Comparison of ENCODE assay signal across 17 cellular contexts in the genomic region with DNA sequence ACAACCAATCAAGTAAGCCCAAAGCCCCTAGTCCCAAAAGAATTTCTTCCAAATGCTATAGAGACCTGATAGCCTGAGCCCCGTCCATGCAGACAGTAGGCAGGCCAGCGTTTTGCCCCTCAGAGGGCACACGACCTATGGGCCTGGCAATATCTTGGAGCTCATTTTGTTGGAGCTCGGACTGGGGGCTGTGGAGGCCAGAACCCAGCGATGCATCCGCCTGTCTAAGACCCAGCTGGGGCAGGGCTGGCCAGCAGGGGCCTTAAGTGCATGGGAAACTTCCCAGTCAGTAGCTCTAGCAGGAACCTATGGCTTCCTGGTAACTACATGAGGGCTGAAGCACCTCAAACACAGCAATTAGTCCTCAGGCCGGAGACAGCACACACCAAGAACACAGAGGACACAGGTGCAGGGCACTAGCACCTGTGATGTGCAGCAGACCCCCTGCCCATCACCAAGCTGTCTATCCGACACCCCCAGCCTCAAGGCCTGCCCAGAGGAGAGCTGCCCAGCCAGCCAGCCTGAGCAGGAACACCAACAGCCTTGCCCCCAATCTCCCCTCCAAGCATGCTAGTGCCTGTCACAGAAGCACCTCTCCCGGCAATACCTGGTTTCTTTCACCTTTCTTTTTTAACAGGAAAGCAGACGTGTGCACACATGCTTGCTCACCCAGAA. TPM values are rescaled to one million over a fixed set of nuclear protein-coding genes. Genes with fewer than 3 reads are reported as not detected.
DNase-seq lines count a peak whose midpoint lies in the region; ATAC-seq, FAIRE-seq and TF ChIP-seq lines count a peak whose summit lies in the region.
"Had no signal": no experiment of that assay in that cellular context is flagged by ENCODE, and none has a peak within 500 bp of the region (broad histone marks: within the 10 kb centered on the region; RNA-seq: fewer than 3 reads in every experiment).

No MANE protein-coding gene starts in this region.

- H3K36me3 ChIP-seq in naive thymus-derived CD4-positive, alpha-beta T cell (ENCODE audit: control insufficient read depth in 2 of 3, insufficient read depth in 3 of 3, low read length in 3 of 3), result peaks cover 0 to 63% (median 0%) of the 10 kb centered on the region in 3 experiments
- H3K36me3 ChIP-seq in upper lobe of right lung, result no peaks in the 10 kb centered on the region
- H3K36me3 ChIP-seq: HAP-1 had no signal

- no peaks in the 10 kb centered on the region for H3K9me3 Mint-ChIP-seq in activated naive CD8-positive, alpha-beta T cell treated with anti-CD3 and anti-CD28 coated beads, Interleukin-2, amount 10 ng/mL, durations not matched to agents 7 days and 5 days
- H3K9me3 Mint-ChIP-seq in activated naive CD8-positive, alpha-beta T cell treated with anti-CD3 and anti-CD28 coated beads, Interleukin-2, amount 50 U/mL, for 24 hours, result no peaks in the 10 kb centered on the region
- H3K9me3 Mint-ChIP-seq in naive thymus-derived CD4-positive, alpha-beta T cell, result peaks cover 0 to 1% (median 0%) of the 10 kb centered on the region in 11 donors
- H3K9me3 Mint-ChIP-seq in activated CD8-positive, alpha-beta memory T cell treated with anti-CD3 and anti-CD28 coated beads, Interleukin-2, amount 10 ng/mL, durations not matched to agents 7 days and 5 days (ENCODE audit: low read depth), result no peaks in the 10 kb centered on the region

- peaks cover 0 to 22% of the 10 kb centered on the region in 2 donors for H3K4me1 ChIP-seq in naive thymus-derived CD4-positive, alpha-beta T cell (ENCODE audit: control insufficient read depth in 2 of 2, insufficient read depth in 2 of 2, low read length in 2 of 2)
- peaks cover 7% of the 10 kb centered on the region for H3K4me1 ChIP-seq in upper lobe of right lung
- H3K4me1 ChIP-seq: HAP-1 had no signal

- H3K27ac Mint-ChIP-seq in activated naive CD8-positive, alpha-beta T cell treated with anti-CD3 and anti-CD28 coated beads, Interleukin-2, amount 10 ng/mL, durations not matched to agents 7 days and 5 days, result peak overlapping the region; percentile 43
- H3K27ac Mint-ChIP-seq in activated naive CD8-positive, alpha-beta T cell treated with anti-CD3 and anti-CD28 coated beads, Interleukin-2, amount 50 U/mL, for 24 hours, result no peak overlapping the region
- peak overlapping the region in 5 of 9 donors; percentile 17 to 77 (median 56) for H3K27ac Mint-ChIP-seq in naive thymus-derived CD4-positive, alpha-beta T cell
- H3K27ac Mint-ChIP-seq in activated CD8-positive, alpha-beta memory T cell treated with anti-CD3 and anti-CD28 coated beads, Interleukin-2, amount 10 ng/mL, durations not matched to agents 7 days and 5 days, result no peak overlapping the region

- no peak for TF ChIP-seq POLR2A in H54 (IDR thresholded peaks at IDR 0.05; ENCODE audit: low read depth, low read length)

- CTCF ChIA-PET in naive thymus-derived CD4-positive, alpha-beta T cell (lab: Charles Lee), result interaction anchor here (0.7 kb wide), 1 partner anchor 181 kb away, joined by 3 read pairs; no protein-coding TSS in a partner anchor
- CTCF ChIA-PET in activated CD8-positive, alpha-beta memory T cell treated with anti-CD3 and anti-CD28 coated beads, Interleukin-2, amount 10 ng/mL, durations not matched to agents 7 days and 5 days (lab: Charles Lee), result interaction anchor here (1.0 kb wide), 1 partner anchor 12 kb away, joined by 3 read pairs; no protein-coding TSS in a partner anchor

- peaks cover 11% of the 10 kb centered on the region for H3K36me3 Mint-ChIP-seq in activated naive CD8-positive, alpha-beta T cell treated with anti-CD3 and anti-CD28 coated beads, Interleukin-2, amount 10 ng/mL, durations not matched to agents 7 days and 5 days
- peaks cover 8% of the 10 kb centered on the region for H3K36me3 Mint-ChIP-seq in activated naive CD8-positive, alpha-beta T cell treated with anti-CD3 and anti-CD28 coated beads, Interleukin-2, amount 50 U/mL, for 24 hours (ENCODE audit: low read depth)
- H3K36me3 Mint-ChIP-seq in naive thymus-derived CD4-positive, alpha-beta T cell, result peaks cover 0 to 37% (median 0%) of the 10 kb centered on the region in 5 donors
- no peaks in the 10 kb centered on the region for H3K36me3 Mint-ChIP-seq in activated CD8-positive, alpha-beta memory T cell treated with anti-CD3 and anti-CD28 coated beads, Interleukin-2, amount 10 ng/mL, durations not matched to agents 7 days and 5 days

- intact Hi-C loops in naive thymus-derived CD4-positive, alpha-beta T cell (cut with micrococcal nuclease), result no loop called here
- intact Hi-C loops in upper lobe of right lung (cut with DNase I), result no loop called here
- intact Hi-C loops in left colon (cut with DNase I, micrococcal nuclease), result no loop called here

- no peak for FAIRE-seq in H54 (lab: Jason Lieb, UNC)
- FAIRE-seq: GM12878, HepG2, HTR-8/SVneo had no signal

- DNase-seq in activated naive CD8-positive, alpha-beta T cell treated with anti-CD3 and anti-CD28 coated beads, Interleukin-2, amount 10 ng/mL, durations not matched to agents 7 days and 5 days, result no peak
- DNase-seq in activated naive CD8-positive, alpha-beta T cell treated with anti-CD3 and anti-CD28 coated beads, Interleukin-2, amount 50 U/mL, for 24 hours, result no peak
- DNase-seq in epithelial cell of esophagus (ENCODE audit: low read depth) (peak; percentile 18), upper lobe of right lung (peak; percentile 44), H54 (ENCODE audit: insufficient read length, low spot score) (no peak), left colon (no peak)
- DNase-seq in naive thymus-derived CD4-positive, alpha-beta T cell, result no peak
- DNase-seq in activated CD8-positive, alpha-beta memory T cell treated with anti-CD3 and anti-CD28 coated beads, Interleukin-2, amount 10 ng/mL, durations not matched to agents 7 days and 5 days, result no peak
- DNase-seq: ACHN; C1 segment of cervical spinal cord; CD4-positive, alpha-beta memory T cell; DMS79; GOT3 had no signal

- no peaks in the 10 kb centered on the region for H3K27me3 ChIP-seq in naive thymus-derived CD4-positive, alpha-beta T cell (ENCODE audit: control insufficient read depth in 2 of 2, insufficient read depth in 2 of 2, low read length in 2 of 2)
- no peaks in the 10 kb centered on the region for H3K27me3 ChIP-seq in upper lobe of right lung

- H3K4me3 Mint-ChIP-seq in activated naive CD8-positive, alpha-beta T cell treated with anti-CD3 and anti-CD28 coated beads, Interleukin-2, amount 10 ng/mL, durations not matched to agents 7 days and 5 days, result no peak overlapping the region
- H3K4me3 Mint-ChIP-seq in activated naive CD8-positive, alpha-beta T cell treated with anti-CD3 and anti-CD28 coated beads, Interleukin-2, amount 50 U/mL, for 24 hours, result no peak overlapping the region
- H3K4me3 Mint-ChIP-seq in naive thymus-derived CD4-positive, alpha-beta T cell, result no peak overlapping the region
- H3K4me3 Mint-ChIP-seq in activated CD8-positive, alpha-beta memory T cell treated with anti-CD3 and anti-CD28 coated beads, Interleukin-2, amount 10 ng/mL, durations not matched to agents 7 days and 5 days, result no peak overlapping the region
- H3K4me3 Mint-ChIP-seq: CD4-positive, alpha-beta memory T cell had no signal

- H3K4me3 ChIP-seq in epithelial cell of esophagus (ENCODE audit: low read length) (no peak overlapping the region), upper lobe of right lung (no peak overlapping the region)
- no peak overlapping the region for H3K4me3 ChIP-seq in naive thymus-derived CD4-positive, alpha-beta T cell (ENCODE audit: low read length)
- H3K4me3 ChIP-seq: GM12878, HAP-1 had no signal

- H3K4me1 Mint-ChIP-seq in activated naive CD8-positive, alpha-beta T cell treated with anti-CD3 and anti-CD28 coated beads, Interleukin-2, amount 10 ng/mL, durations not matched to agents 7 days and 5 days, result peaks cover 22% of the 10 kb centered on the region
- peaks cover 25% of the 10 kb centered on the region for H3K4me1 Mint-ChIP-seq in activated naive CD8-positive, alpha-beta T cell treated with anti-CD3 and anti-CD28 coated beads, Interleukin-2, amount 50 U/mL, for 24 hours
- peaks cover 18 to 68% (median 45%) of the 10 kb centered on the region in 7 donors for H3K4me1 Mint-ChIP-seq in naive thymus-derived CD4-positive, alpha-beta T cell
- H3K4me1 Mint-ChIP-seq in activated CD8-positive, alpha-beta memory T cell treated with anti-CD3 and anti-CD28 coated beads, Interleukin-2, amount 10 ng/mL, durations not matched to agents 7 days and 5 days, result peaks cover 11% of the 10 kb centered on the region

- POLR2A ChIA-PET in activated naive CD8-positive, alpha-beta T cell treated with anti-CD3 and anti-CD28 coated beads, Interleukin-2, amount 10 ng/mL, durations not matched to agents 7 days and 5 days (lab: Charles Lee), result no interaction called here
- POLR2A ChIA-PET in naive thymus-derived CD4-positive, alpha-beta T cell (lab: Charles Lee), result no interaction called here

- H3K27me3 Mint-ChIP-seq in activated naive CD8-positive, alpha-beta T cell treated with anti-CD3 and anti-CD28 coated beads, Interleukin-2, amount 10 ng/mL, durations not matched to agents 7 days and 5 days, result no peaks in the 10 kb centered on the region
- no peaks in the 10 kb centered on the region for H3K27me3 Mint-ChIP-seq in activated naive CD8-positive, alpha-beta T cell treated with anti-CD3 and anti-CD28 coated beads, Interleukin-2, amount 50 U/mL, for 24 hours
- no peaks in the 10 kb centered on the region for H3K27me3 Mint-ChIP-seq in naive thymus-derived CD4-positive, alpha-beta T cell
- H3K27me3 Mint-ChIP-seq in activated CD8-positive, alpha-beta memory T cell treated with anti-CD3 and anti-CD28 coated beads, Interleukin-2, amount 10 ng/mL, durations not matched to agents 7 days and 5 days, result no peaks in the 10 kb centered on the region
- H3K27me3 Mint-ChIP-seq: CD4-positive, alpha-beta memory T cell had no signal

- H3K9me3 ChIP-seq in naive thymus-derived CD4-positive, alpha-beta T cell (ENCODE audit: control insufficient read depth in 2 of 3, low read length in 3 of 3), result no peaks in the 10 kb centered on the region
- no peaks in the 10 kb centered on the region for H3K9me3 ChIP-seq in upper lobe of right lung
- H3K9me3 ChIP-seq: HAP-1 had no signal

- ATAC-seq in activated naive CD8-positive, alpha-beta T cell treated with anti-CD3 and anti-CD28 coated beads, Interleukin-2, amount 10 ng/mL, durations not matched to agents 7 days and 5 days (ENCODE audit: low read depth), result no peak
- ATAC-seq in activated naive CD8-positive, alpha-beta T cell treated with anti-CD3 and anti-CD28 coated beads, Interleukin-2, amount 50 U/mL, for 24 hours, result no peak
- ATAC-seq in naive thymus-derived CD4-positive, alpha-beta T cell, result no peak
- ATAC-seq in upper lobe of right lung, result no peak
- no peak for ATAC-seq in left colon
- ATAC-seq in activated CD8-positive, alpha-beta memory T cell treated with anti-CD3 and anti-CD28 coated beads, Interleukin-2, amount 10 ng/mL, durations not matched to agents 7 days and 5 days, result no peak
- ATAC-seq: GM12878, HepG2 had no signal

- no peak overlapping the region for H3K27ac ChIP-seq in naive thymus-derived CD4-positive, alpha-beta T cell (ENCODE audit: low read depth, low read length)
- H3K27ac ChIP-seq in upper lobe of right lung, result no peak overlapping the region

- TF ChIP-seq CTCF in epithelial cell of esophagus (IDR thresholded peaks at IDR 0.05; ENCODE audit: insufficient read depth, low read depth, low read length, missing control alignments), result no peak
- TF ChIP-seq CTCF in upper lobe of right lung (IDR thresholded peaks at IDR 0.05), result no peak

RNA-seq across cellular contexts. Expression of a gene that starts 50.8 kb away (rescaled TPM):
- total RNA-seq in activated naive CD8-positive, alpha-beta T cell treated with anti-CD3 and anti-CD28 coated beads, Interleukin-2, amount 10 ng/mL, durations not matched to agents 7 days and 5 days, result 100 to 1,000 TPM; 204 to 211 TPM
- total RNA-seq in naive thymus-derived CD4-positive, alpha-beta T cell, result 100 to 1,000 TPM; 137 to 189 (median 169) TPM
- polyA plus RNA-seq in naive thymus-derived CD4-positive, alpha-beta T cell, result 100 to 1,000 TPM; 201 to 295 TPM
- total RNA-seq in upper lobe of right lung, result 124 TPM
- 100 to 1,000 TPM; 136 to 158 TPM for total RNA-seq in left colon
- 100 to 1,000 TPM; 169 to 216 TPM for total RNA-seq in activated CD8-positive, alpha-beta memory T cell treated with anti-CD3 and anti-CD28 coated beads, Interleukin-2, amount 10 ng/mL, durations not matched to agents 7 days and 5 days

RNA-seq across cellular contexts. Expression of a gene that starts 56.3 kb away (rescaled TPM):
- total RNA-seq in activated naive CD8-positive, alpha-beta T cell treated with anti-CD3 and anti-CD28 coated beads, Interleukin-2, amount 10 ng/mL, durations not matched to agents 7 days and 5 days, result 10 to 100 TPM; 33.8 to 35.5 TPM
- 10 to 100 TPM; 17.4 to 49.1 (median 27.2) TPM for total RNA-seq in naive thymus-derived CD4-positive, alpha-beta T cell
- 10 to 100 TPM; 16.8 to 19.5 TPM for polyA plus RNA-seq in naive thymus-derived CD4-positive, alpha-beta T cell
- total RNA-seq in upper lobe of right lung (13.7 TPM), left colon (10 to 100 TPM; 22.2 to 22.4 TPM)
- 10 to 100 TPM; 23.8 to 29.8 TPM for total RNA-seq in activated CD8-positive, alpha-beta memory T cell treated with anti-CD3 and anti-CD28 coated beads, Interleukin-2, amount 10 ng/mL, durations not matched to agents 7 days and 5 days

Comparison
In these comparisons a context has a peak if more than half of its experiments do, and no peak if none do; other contexts are left out.
1. H3K27ac Mint-ChIP-seq: peak in activated naive CD8-positive, alpha-beta T cell treated with anti-CD3 and anti-CD28 coated beads, Interleukin-2, amount 10 ng/mL, durations not matched to agents 7 days and 5 days (single experiment) and naive thymus-derived CD4-positive, alpha-beta T cell (5 of 9); none in activated naive CD8-positive, alpha-beta T cell treated with anti-CD3 and anti-CD28 coated beads, Interleukin-2, amount 50 U/mL, for 24 hours (single experiment) and activated CD8-positive, alpha-beta memory T cell treated with anti-CD3 and anti-CD28 coated beads, Interleukin-2, amount 10 ng/mL, durations not matched to agents 7 days and 5 days (single experiment).
2. DNase-seq: peak in epithelial cell of esophagus (single experiment) and upper lobe of right lung (single experiment); none in activated naive CD8-positive, alpha-beta T cell treated with anti-CD3 and anti-CD28 coated beads, Interleukin-2, amount 10 ng/mL, durations not matched to agents 7 days and 5 days (single experiment), activated naive CD8-positive, alpha-beta T cell treated with anti-CD3 and anti-CD28 coated beads, Interleukin-2, amount 50 U/mL, for 24 hours (single experiment), naive thymus-derived CD4-positive, alpha-beta T cell (0 of 9), H54 (single experiment), left colon (0 of 2) and activated CD8-positive, alpha-beta memory T cell treated with anti-CD3 and anti-CD28 coated beads, Interleukin-2, amount 10 ng/mL, durations not matched to agents 7 days and 5 days (single experiment).